ENCODE assay signal across 8 cellular contexts in genomic region chr7:138982204-138982623, GRCh38. TPM values are rescaled to one million over a fixed set of nuclear protein-coding genes. Genes with fewer than 3 reads are reported as not detected.
A peak's percentile ranks its signal among the peaks of the same experiment; 100 is the strongest.
DNase-seq lines count a peak whose midpoint lies in the region; ATAC-seq, FAIRE-seq and TF ChIP-seq lines count a peak whose summit lies in the region.

No MANE protein-coding gene starts in this region.

- H3K36me3 Mint-ChIP-seq in Calu3 (ENCODE audit: insufficient read depth, unreplicated experiment): peaks cover 23% of the 10 kb centered on the region

- no peak overlapping the region for H3K27ac Mint-ChIP-seq in Calu3 (ENCODE audit: unreplicated experiment)

- peaks cover 2 to 13% (median 9%) of the 10 kb centered on the region in 4 experiments; a peak in 6 of 7 replicates for H3K4me1 ChIP-seq in H1 (replicated peaks in 1 of 4; ENCODE audit: control insufficient read depth in 3 of 4, insufficient read depth in 4 of 4, low read length in 3 of 4)

- H3K27ac ChIP-seq in H1 (ENCODE audit: low read depth, low read length) (no peak overlapping the region), substantia nigra (ENCODE audit: low read depth, low read length, poor library complexity, severe bottlenecking) (no peak overlapping the region)

- H2BK12ac ChIP-seq in H1 (ENCODE audit: low read depth, low read length): 0 out of 2 replicates have a peak overlapping the region, but pooled peaks have one; percentile 50

- no peak overlapping the region for H3K18ac ChIP-seq in H1 (ENCODE audit: extremely low read depth, low read length)

- H3K4me3 Mint-ChIP-seq in Calu3 (ENCODE audit: low read depth, unreplicated experiment): peak overlapping the region; percentile 74

- H3K9me3 Mint-ChIP-seq in Calu3 (ENCODE audit: low read depth, unreplicated experiment): no peaks in the 10 kb centered on the region

- 0 out of 2 replicates have a peak, but pooled peaks cover 3% of the 10 kb centered on the region for H3K79me1 ChIP-seq in H1 (ENCODE audit: low read depth, low read length)

- no peak for TF ChIP-seq CTCF in Calu3 (IDR thresholded peaks at IDR 0.05; ENCODE audit: unreplicated experiment)
- TF ChIP-seq CTCF in H1 (IDR thresholded peaks at IDR 0.05; ENCODE audit: control extremely low read depth in 1 of 3, insufficient read depth in 1 of 3, low read depth in 1 of 3, low read length in 3 of 3): no peak
- TF ChIP-seq CTCF in omental fat pad (IDR thresholded peaks at IDR 0.05): no peak

- H3K79me2 ChIP-seq in H1 (ENCODE audit: control insufficient read depth in 1 of 2, insufficient read depth in 2 of 2, low read length in 2 of 2): peaks cover 0 to 32% of the 10 kb centered on the region in 2 experiments; a peak in 2 of 4 replicates

- H3K56ac ChIP-seq in H1 (replicated peaks; ENCODE audit: insufficient read length, low read depth, low read length): no peak overlapping the region

- peaks cover 0 to 19% (median 8%) of the 10 kb centered on the region in 4 experiments; a peak in 4 of 7 replicates for H3K27me3 ChIP-seq in H1 (replicated peaks in 1 of 4; ENCODE audit: control insufficient read depth in 3 of 4, extremely low read depth in 1 of 4, insufficient read depth in 3 of 4, low read length in 3 of 4)

- no peak overlapping the region for H2BK15ac ChIP-seq in H1 (ENCODE audit: low read length)

- ATAC-seq in omental fat pad (ENCODE audit: low FRiP score): peak; percentile 24
- ATAC-seq in GM19463 (IDR thresholded peaks at IDR 0.05; ENCODE audit: unreplicated experiment): no peak
- no peak for ATAC-seq in HG02798 (IDR thresholded peaks at IDR 0.05; ENCODE audit: poor library complexity, unreplicated experiment)
- no peak for ATAC-seq in GM19351 (IDR thresholded peaks at IDR 0.05; ENCODE audit: unreplicated experiment)

- H3K4ac ChIP-seq in H1 (replicated peaks; ENCODE audit: insufficient read length, low read depth, low read length): no peak overlapping the region

- H2AK5ac ChIP-seq in H1 (ENCODE audit: low read depth, low read length): no peak overlapping the region

- POLR2A ChIA-PET in H1 (lab: Charles Lee; ENCODE audit: partially characterized antibody): interaction anchor here (0.9 to 3.5 kb wide), 3 partner anchors 11 to 62 kb away, joined by 3 to 14 read pairs (median 3); no protein-coding TSS in a partner anchor

- peaks cover 0 to 4% of the 10 kb centered on the region in 2 experiments for H4K20me1 ChIP-seq in H1 (replicated peaks in 1 of 2; ENCODE audit: control insufficient read depth in 1 of 2, insufficient read depth in 2 of 2, low read length in 2 of 2)

- intact Hi-C loops in Calu3 (cut with micrococcal nuclease; ENCODE audit: unreplicated experiment): no loop called here

- H4K91ac ChIP-seq in H1 (replicated peaks; ENCODE audit: insufficient read length, low read length): no peak overlapping the region

- no peak for TF ChIP-seq RAD21 in H1 (IDR thresholded peaks at IDR 0.05 in 1 of 2, conservative IDR thresholded peaks at IDR 0.05 in 1 of 2; ENCODE audit: low read depth in 2 of 2, low read length in 2 of 2)

- H2AFZ ChIP-seq in H1 (ENCODE audit: low read length): peak overlapping the region; percentile 54

- no peak overlapping the region for H2BK120ac ChIP-seq in H1 (replicated peaks; ENCODE audit: low read depth, low read length)

- peaks cover 11% of the 10 kb centered on the region for H3K23me2 ChIP-seq in H1 (ENCODE audit: low read depth, low read length)

- H4K5ac ChIP-seq in H1 (ENCODE audit: insufficient read length, low read depth, low read length): no peak overlapping the region

- H3K4me1 Mint-ChIP-seq in Calu3 (ENCODE audit: low read depth, unreplicated experiment): peaks cover 41% of the 10 kb centered on the region

- H3K14ac ChIP-seq in H1 (ENCODE audit: insufficient read length): no peak overlapping the region

- CTCF ChIA-PET in Calu3 (lab: Charles Lee) (interaction anchor here (1.0 kb wide), 1 partner anchor 96 kb away, joined by 5 read pairs; no protein-coding TSS in a partner anchor), H1 (lab: Charles Lee; ENCODE audit: partially characterized antibody) (interaction anchor here (0.6 to 1.5 kb wide), 5 partner anchors 14 to 1303 kb away, joined by 3 to 6 read pairs (median 3); no protein-coding TSS in a partner anchor)

- DNase-seq in Calu3 (no peak), NCI-H69 (lab: John Stamatoyannopoulos, UW) (peak; percentile 53), H1 (ENCODE audit: low read depth in 1 of 2, low spot score in 2 of 2) (peak in 1 of 2 experiments; percentile 58), omental fat pad (ENCODE audit: low spot score) (no peak), substantia nigra (lab: John Stamatoyannopoulos, UW) (no peak)

- no peak overlapping the region for H3K23ac ChIP-seq in H1 (ENCODE audit: insufficient read length)

- H3K4me2 ChIP-seq in H1 (ENCODE audit: insufficient read depth in 1 of 2, low read depth in 2 of 2, low read length in 2 of 2): peak overlapping the region; percentile 97 to 98

- BruUV-seq in Calu3 (replicated peaks; lab: Mats Ljungman, UMichigan): no TSS peak

- no peak for TF ChIP-seq POLR2A in H1 (IDR thresholded peaks at IDR 0.05; ENCODE audit: control extremely low read depth in 1 of 2, low read depth in 2 of 2, low read length in 2 of 2)

- no peak overlapping the region for H2BK20ac ChIP-seq in H1 (ENCODE audit: low read length)

- H3K27me3 Mint-ChIP-seq in Calu3 (ENCODE audit: unreplicated experiment): no peaks in the 10 kb centered on the region

- WGBS in H1 (ENCODE audit: extremely low coverage in 1 of 2, insufficient coverage in 1 of 2, insufficient read length in 1 of 2, insufficient replicate concordance in 2 of 2, low coverage in 1 of 2, low lambda C conversion rate in 2 of 2, missing lambda C conversion rate in 1 of 2), 2 experiments: 40% methylated on average over 14 of the region's 14 CpGs; no CpG with 5 or more reads in 1 of the 2 experiments

- H3K9me3 ChIP-seq in H1 (ENCODE audit: insufficient read depth in 2 of 2, low read depth in 1 of 2, low read length in 1 of 2): no peaks in the 10 kb centered on the region

- no peak overlapping the region for H4K8ac ChIP-seq in H1 (ENCODE audit: extremely low read depth, insufficient read depth, low read length)

- no peak for FAIRE-seq in H1 (lab: Jason Lieb, UNC)

- no peak for TF ChIP-seq EP300 in H1 (IDR thresholded peaks at IDR 0.05; ENCODE audit: borderline replicate concordance in 1 of 2, low read depth in 2 of 2, low read length in 2 of 2)

- H3K9ac ChIP-seq in H1 (replicated peaks in 1 of 4; ENCODE audit: extremely low read depth in 1 of 4, low read depth in 3 of 4, low read length in 3 of 4): peak overlapping the region in 2 of 4 experiments; percentile 54 to 58; a peak in 2 of 7 replicates

- H3K36me3 ChIP-seq in H1 (ENCODE audit: control insufficient read depth in 2 of 4, insufficient read depth in 4 of 4, low read length in 3 of 4): no peaks in the 10 kb centered on the region

- H2BK5ac ChIP-seq in H1 (ENCODE audit: low read depth, low read length): no peak overlapping the region

- peak overlapping the region; percentile 57 to 80 (median 62) for H3K4me3 ChIP-seq in H1 (ENCODE audit: extremely low read depth in 1 of 4, insufficient read depth in 2 of 4, low read depth in 3 of 4, low read length in 4 of 4)

TF ChIP-seq in H1, 55 proteins besides CTCF, POLR2A, EP300 and RAD21:
- TF ChIP-seq CREB1 (IDR thresholded peaks at IDR 0.05): peak; percentile 17; the same call in 1 of the 2 replicates
- no peak for TF ChIP-seq JUN (IDR thresholded peaks at IDR 0.05; ENCODE audit: low read depth, low read length)
- no peak for TF ChIP-seq SIRT6 (IDR thresholded peaks at IDR 0.05; ENCODE audit: low read length)
- 0 out of 4 replicates have a peak, but pooled peaks of 1 of the 2 experiments have one; percentile 79 for TF ChIP-seq SIN3A (conservative IDR thresholded peaks at IDR 0.05 in 1 of 2, IDR thresholded peaks at IDR 0.05 in 1 of 2; ENCODE audit: low read depth in 1 of 2, low read length in 2 of 2)
- no peak for TF ChIP-seq CBX5 (IDR thresholded peaks at IDR 0.05; ENCODE audit: low read depth, low read length)
TF ChIP-seq in H1: peak in this region for 2.

RNA-seq across cellular contexts. Expression of gene KIAA1549, which starts 1.0 kb away (rescaled TPM):
- total RNA-seq in Calu3 (2022): 7.2 and 10.4 TPM in 2 replicates
- 17.3 and 17.6 TPM in 2 replicates for total RNA-seq in H1 (2021; fragmentation: NEBNext Ultra II Directional; extraction: Animal tissue kit (Norgen Biotek cat#: 25700))
- 6.5 and 10.2 TPM in 2 replicates for polyA plus RNA-seq in H1 (2011; rRNA removed)
- polyA plus RNA-seq in H1 (2011; cell fraction: cytosol; rRNA removed): 4.0 TPM
- polyA plus RNA-seq in H1 (2011; cell fraction: nucleus; rRNA removed): 13.7 TPM
- 8.7 to 11.1 TPM (median 10.0 TPM) in 4 replicates for polyA plus RNA-seq in H1 (2012, experiment 1 of 2)
- polyA plus RNA-seq in H1 (2012, experiment 2 of 2): 2.2 TPM
- polyA plus RNA-seq in H1 (2013, experiment 1 of 2): 11.7 TPM
- polyA plus RNA-seq in H1 (2013, experiment 2 of 2): 11.5 TPM
- polyA minus RNA-seq in H1 (2011; rRNA and poly(A)+ RNA removed): 14.8 and 17.9 TPM in 2 replicates
- 9.4 TPM for polyA minus RNA-seq in H1 (2011; cell fraction: cytosol; rRNA and poly(A)+ RNA removed)
- 19.8 TPM for polyA minus RNA-seq in H1 (2011; cell fraction: nucleus; rRNA and poly(A)+ RNA removed)
- total RNA-seq in omental fat pad: 1 to 10 TPM; 1.2 to 1.6 (median 1.4) TPM

RNA-seq across cellular contexts. Expression of gene ZC3HAV1L, which starts 53.6 kb away (rescaled TPM):
- total RNA-seq in Calu3 (2022): 13.7 and 15.0 TPM in 2 replicates
- 7.0 and 7.1 TPM in 2 replicates for total RNA-seq in H1 (2021; fragmentation: NEBNext Ultra II Directional; extraction: Animal tissue kit (Norgen Biotek cat#: 25700))
- polyA plus RNA-seq in H1 (2011; rRNA removed): 5.2 and 7.1 TPM in 2 replicates
- polyA plus RNA-seq in H1 (2011; cell fraction: cytosol; rRNA removed): 4.9 TPM
- 5.0 TPM for polyA plus RNA-seq in H1 (2011; cell fraction: nucleus; rRNA removed)
- polyA plus RNA-seq in H1 (2012, experiment 1 of 2): 3.2 to 3.9 TPM (median 3.4 TPM) in 4 replicates
- polyA plus RNA-seq in H1 (2012, experiment 2 of 2): 0.79 TPM
- polyA plus RNA-seq in H1 (2013, experiment 1 of 2): 3.5 TPM
- polyA plus RNA-seq in H1 (2013, experiment 2 of 2): 3.1 TPM
- polyA minus RNA-seq in H1 (2011; rRNA and poly(A)+ RNA removed): 4.3 and 6.5 TPM in 2 replicates
- 10.3 TPM for polyA minus RNA-seq in H1 (2011; cell fraction: cytosol; rRNA and poly(A)+ RNA removed)
- polyA minus RNA-seq in H1 (2011; cell fraction: nucleus; rRNA and poly(A)+ RNA removed): 7.3 TPM
- total RNA-seq in omental fat pad: 10 to 100 TPM; 16.8 to 23.3 (median 18.0) TPM
